In the genomic region with DNA sequence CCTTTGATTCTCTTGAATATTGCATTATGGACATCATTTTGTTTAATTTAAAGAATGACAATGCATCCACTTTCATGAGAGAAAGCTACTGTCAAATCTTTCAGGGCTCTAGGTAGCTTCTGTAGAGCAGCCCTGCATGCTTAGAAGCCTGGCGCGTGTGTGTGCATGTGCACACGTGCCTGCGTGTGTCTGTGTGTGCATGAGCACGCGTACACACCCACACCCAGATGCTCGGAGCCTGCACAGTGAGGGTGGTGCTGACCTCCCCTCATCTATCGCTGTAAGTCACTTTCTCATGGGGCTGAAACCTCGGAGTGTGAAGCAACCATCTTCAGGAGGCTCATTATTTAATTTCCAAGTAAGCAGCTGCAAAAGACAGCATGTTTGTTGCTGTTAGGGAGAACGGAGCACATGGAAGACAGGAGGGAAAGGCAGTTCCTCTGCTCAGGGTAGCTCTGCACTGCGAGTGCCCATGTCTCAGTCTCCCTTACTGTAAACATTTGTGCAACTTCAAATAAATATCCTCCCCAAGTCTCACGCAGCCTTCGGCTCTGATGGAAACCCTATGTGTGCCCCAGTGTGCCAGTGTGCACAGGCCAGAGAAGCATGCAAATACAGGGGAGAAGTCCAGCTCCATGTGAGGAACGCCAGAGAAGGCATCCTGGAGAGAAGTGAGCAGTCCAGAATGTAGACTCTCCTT, we compare ENCODE assay signal across 22 cellular contexts.
"Had no signal": no experiment of that assay in that cellular context is flagged by ENCODE, and none has a peak within 500 bp of the region (broad histone marks: within the 10 kb centered on the region; RNA-seq: fewer than 3 reads in every experiment).

No MANE protein-coding gene starts in this region.

- H3K4me3 Mint-ChIP-seq: activated CD8-positive, alpha-beta memory T cell treated with anti-CD3 and anti-CD28 coated beads, Interleukin-2, amount 10 ng/mL, durations not matched to agents 7 days and 5 days; activated T-cell treated with anti-CD3 and anti-CD28 coated beads, Interleukin-2, amount 50 U/mL, for 24 hours; dendritic cell treated with granulocyte-macrophage colony-stimulating factor and Interleukin-4, amounts not matched to agents 40 ng/mL and 50 ng/mL, for 4 days; neural crest cell; T-helper 2 cell treated with Interferon-gamma antibody and Interleukin-4, amounts not matched to agents 5 μg/mL and 100 μg/mL, for 36 hours had no signal

- H3K27me3 ChIP-seq: brain microvascular endothelial cell, heart right ventricle, ovary, testis, upper lobe of right lung had no signal

- H3K27me3 Mint-ChIP-seq: activated CD8-positive, alpha-beta memory T cell treated with anti-CD3 and anti-CD28 coated beads, Interleukin-2, amount 10 ng/mL, durations not matched to agents 7 days and 5 days; activated T-cell treated with anti-CD3 and anti-CD28 coated beads, Interleukin-2, amount 50 U/mL, for 24 hours; dendritic cell treated with granulocyte-macrophage colony-stimulating factor and Interleukin-4, amounts not matched to agents 40 ng/mL and 50 ng/mL, for 4 days had no signal

- H3K27ac ChIP-seq: brain microvascular endothelial cell, heart right ventricle, ovary, testis, upper lobe of right lung had no signal

- H3K4me3 ChIP-seq: heart right ventricle, ovary, testis, upper lobe of right lung had no signal

- H3K4me1 ChIP-seq: testis, upper lobe of right lung had no signal

- H3K27ac Mint-ChIP-seq: activated CD8-positive, alpha-beta memory T cell treated with anti-CD3 and anti-CD28 coated beads, Interleukin-2, amount 10 ng/mL, durations not matched to agents 7 days and 5 days; activated naive CD4-positive, alpha-beta T cell treated with anti-CD3 and anti-CD28 coated beads, Interleukin-2, amount 50 U/mL, for 72 hours; activated T-cell treated with anti-CD3 and anti-CD28 coated beads, Interleukin-2, amount 50 U/mL, for 24 hours; dendritic cell treated with granulocyte-macrophage colony-stimulating factor and Interleukin-4, amounts not matched to agents 40 ng/mL and 50 ng/mL, for 4 days; T-helper 2 cell treated with Interferon-gamma antibody and Interleukin-4, amounts not matched to agents 5 μg/mL and 100 μg/mL, for 36 hours had no signal

- H3K9me3 Mint-ChIP-seq: activated naive CD4-positive, alpha-beta T cell treated with anti-CD3 and anti-CD28 coated beads, Interleukin-2, amount 50 U/mL, for 72 hours; activated T-cell treated with anti-CD3 and anti-CD28 coated beads, Interleukin-2, amount 50 U/mL, for 24 hours; dendritic cell treated with granulocyte-macrophage colony-stimulating factor and Interleukin-4, amounts not matched to agents 40 ng/mL and 50 ng/mL, for 4 days; neural crest cell; T-helper 2 cell treated with Interferon-gamma antibody and Interleukin-4, amounts not matched to agents 5 μg/mL and 100 μg/mL, for 36 hours had no signal

- H3K4me1 Mint-ChIP-seq: activated CD8-positive, alpha-beta memory T cell treated with anti-CD3 and anti-CD28 coated beads, Interleukin-2, amount 10 ng/mL, durations not matched to agents 7 days and 5 days; neural crest cell had no signal

- DNase-seq: activated CD4-positive, alpha-beta T cell treated with anti-CD3 and anti-CD28 coated beads, Interleukin-2, amount 50 U/mL, for 48 hours; activated CD4-positive, CD25-positive, alpha-beta regulatory T cell treated with anti-CD3 and anti-CD28 coated beads, Interleukin-2, amount 50 U/mL, for 72 hours; activated CD8-positive, alpha-beta memory T cell treated with anti-CD3 and anti-CD28 coated beads, Interleukin-2, amount 10 ng/mL, durations not matched to agents 7 days and 5 days; activated effector memory CD4-positive, alpha-beta T cell treated with anti-CD3 and anti-CD28 coated beads, Interleukin-2, amount 50 U/mL, for 16 hours; activated T-cell treated with anti-CD3 and anti-CD28 coated beads, Interleukin-2, amount 50 U/mL, for 24 hours; amniotic stem cell; brain microvascular endothelial cell; cerebellar nuclear complex; erythroblast; foreskin melanocyte; heart right ventricle; islet precursor cell; stimulated activated CD4-positive, alpha-beta T cell treated with anti-CD3 and anti-CD28 coated beads, Interleukin-12 subunit alpha, Interleukin-12 subunit beta, amount 100 ng/mL, for 4 hours; stimulated activated naive CD4-positive, alpha-beta T cell; SW 1271; testis; upper lobe of right lung had no signal

- H3K36me3 ChIP-seq: brain microvascular endothelial cell, ovary, upper lobe of right lung had no signal

- H3K36me3 Mint-ChIP-seq: activated CD8-positive, alpha-beta memory T cell treated with anti-CD3 and anti-CD28 coated beads, Interleukin-2, amount 10 ng/mL, durations not matched to agents 7 days and 5 days; activated naive CD4-positive, alpha-beta T cell treated with anti-CD3 and anti-CD28 coated beads, Interleukin-2, amount 50 U/mL, for 72 hours had no signal

- H3K9me3 ChIP-seq: heart right ventricle, ovary, testis, upper lobe of right lung had no signal
